In the genomic region with DNA sequence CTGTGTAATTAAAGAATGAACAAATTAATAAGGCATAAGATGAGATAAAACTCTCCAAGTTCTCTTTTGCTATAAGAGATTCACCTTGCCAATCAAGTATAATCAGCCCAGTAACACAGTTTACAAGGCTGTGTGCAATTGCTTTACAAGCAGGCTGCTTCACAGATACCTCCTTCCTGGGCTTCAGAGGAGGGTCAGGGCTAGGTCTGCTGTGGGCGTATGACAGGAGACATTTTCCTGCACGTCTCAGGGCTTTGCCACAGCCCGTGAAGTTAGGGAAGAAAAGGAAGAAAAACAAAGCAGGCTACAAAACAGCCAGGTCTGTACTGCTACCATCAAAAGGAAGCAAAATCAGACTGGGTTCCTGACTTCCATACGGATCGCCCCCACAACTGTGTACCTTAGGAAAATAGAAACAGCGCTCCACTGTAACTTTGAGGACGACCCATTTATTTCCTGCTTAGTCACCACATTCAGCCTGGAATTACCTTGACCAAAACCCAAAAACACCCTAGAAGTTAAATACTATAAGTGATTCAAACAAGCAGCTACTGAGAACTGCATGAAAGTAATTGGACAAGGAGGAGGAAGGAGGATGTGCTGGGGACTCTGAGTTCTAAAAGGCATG, we compare ENCODE assay signal across 16 cellular contexts. TPM values are rescaled to one million over a fixed set of nuclear protein-coding genes. Genes with fewer than 3 reads are reported as not detected.
DNase-seq lines count a peak whose midpoint lies in the region; ATAC-seq and TF ChIP-seq lines count a peak whose summit lies in the region.
"Had no signal": no experiment of that assay in that cellular context is flagged by ENCODE, and none has a peak within 500 bp of the region (broad histone marks: within the 10 kb centered on the region; RNA-seq: fewer than 3 reads in every experiment).

No MANE protein-coding gene starts in this region.

- H3K9me3 ChIP-seq in BLaER1 treated with 17β-estradiol and CSF1 and Interleukin-3, amounts not matched to agents 10 nM and 100 nM (replicated peaks in 1 of 11) = no peaks in the 10 kb centered on the region
- H3K9me3 ChIP-seq: MG63 had no signal

- H3K27ac Mint-ChIP-seq in endothelial cell (ENCODE audit: unreplicated experiment) = peak overlapping the region; percentile 15
- H3K27ac Mint-ChIP-seq in nephron = peak overlapping the region; percentile 12 to 70 (median 64)
- H3K27ac Mint-ChIP-seq: activated naive CD4-positive, alpha-beta T cell treated with anti-CD3 and anti-CD28 coated beads for 36 hours; effector memory CD8-positive, alpha-beta T cell; T-helper 17 cell had no signal

- H3K9me3 Mint-ChIP-seq in endothelial cell (ENCODE audit: unreplicated experiment) = no peaks in the 10 kb centered on the region
- H3K9me3 Mint-ChIP-seq in nephron = no peaks in the 10 kb centered on the region
- H3K9me3 Mint-ChIP-seq: activated naive CD4-positive, alpha-beta T cell treated with anti-CD3 and anti-CD28 coated beads for 36 hours; effector memory CD8-positive, alpha-beta T cell had no signal

- H3K36me3 Mint-ChIP-seq in endothelial cell (ENCODE audit: low read depth, unreplicated experiment) (peaks cover 49% of the 10 kb centered on the region), nephron (ENCODE audit: low read depth) (peaks cover 10% of the 10 kb centered on the region)

- H3K27ac ChIP-seq in BLaER1 treated with 17β-estradiol and CSF1 and Interleukin-3, amounts not matched to agents 10 nM and 100 nM = 0 out of 22 replicates have a peak overlapping the region, but pooled peaks of 2 of the 11 experiments have one; percentile 4 to 34

- H3K4me3 Mint-ChIP-seq in endothelial cell (ENCODE audit: unreplicated experiment) (peak overlapping the region; percentile 23), nephron (peak overlapping the region in 2 of 3 experiments; percentile 11 to 49)
- H3K4me3 Mint-ChIP-seq: activated naive CD4-positive, alpha-beta T cell treated with anti-CD3 and anti-CD28 coated beads for 36 hours; effector memory CD8-positive, alpha-beta T cell; T-helper 17 cell had no signal

- peaks cover 7% of the 10 kb centered on the region for H3K27me3 Mint-ChIP-seq in endothelial cell (ENCODE audit: unreplicated experiment)
- peaks cover 34% of the 10 kb centered on the region for H3K27me3 Mint-ChIP-seq in nephron (ENCODE audit: low read depth)

- DNase-seq in NCI-H69 (lab: John Stamatoyannopoulos, UW) (peak; percentile 63), endothelial cell (ENCODE audit: low spot score) (no peak), H4 (ENCODE audit: low spot score) (no peak)
- DNase-seq in stimulated activated CD4-positive, alpha-beta T cell treated with anti-CD3 and anti-CD28 coated beads, Interleukin-4, amount 100 ng/mL, for 4 hours = no peak
- DNase-seq in activated effector memory CD4-positive, alpha-beta T cell treated with anti-CD3 and anti-CD28 coated beads, Interleukin-2, amount 50 U/mL, for 16 hours = no peak
- DNase-seq: activated CD4-positive, CD25-positive, alpha-beta regulatory T cell treated with anti-CD3 and anti-CD28 coated beads, Interleukin-2, amount 50 U/mL, for 72 hours; activated CD8-positive, alpha-beta memory T cell treated with anti-CD3 and anti-CD28 coated beads, Interleukin-2, amount 50 U/mL, for 4 hours; activated naive CD4-positive, alpha-beta T cell treated with anti-CD3 and anti-CD28 coated beads for 36 hours; effector memory CD8-positive, alpha-beta T cell; MG63; NCI-H2081; NCI-H774; T-helper 17 cell had no signal

- peaks cover 0 to 60% (median 29%) of the 10 kb centered on the region in 10 experiments; a peak in 16 of 20 replicates for H3K4me1 ChIP-seq in BLaER1 treated with 17β-estradiol and CSF1 and Interleukin-3, amounts not matched to agents 10 nM and 100 nM

- H4K20me1 ChIP-seq in BLaER1 treated with 17β-estradiol and CSF1 and Interleukin-3, amounts not matched to agents 10 nM and 100 nM = peaks cover 0 to 100% (median 37%) of the 10 kb centered on the region in 11 experiments; a peak in 12 of 22 replicates

- no peak for ATAC-seq in HG03097 (IDR thresholded peaks at IDR 0.05; ENCODE audit: low FRiP score, unreplicated experiment)
- ATAC-seq: effector memory CD8-positive, alpha-beta T cell; T-helper 17 cell had no signal

- peaks cover 0 to 97% (median 41%) of the 10 kb centered on the region in 11 experiments; a peak in 13 of 22 replicates for H3K36me3 ChIP-seq in BLaER1 treated with 17β-estradiol and CSF1 and Interleukin-3, amounts not matched to agents 10 nM and 100 nM
- H3K36me3 ChIP-seq: MG63 had no signal

- H3K4me1 Mint-ChIP-seq in endothelial cell (ENCODE audit: unreplicated experiment) (peaks cover 63% of the 10 kb centered on the region), nephron (peaks cover 68% of the 10 kb centered on the region)
- H3K4me1 Mint-ChIP-seq: T-helper 17 cell had no signal

- peak overlapping the region in 10 of 11 experiments; percentile 3 to 39 (median 18); a peak in 12 of 22 replicates for H3K4me2 ChIP-seq in BLaER1 treated with 17β-estradiol and CSF1 and Interleukin-3, amounts not matched to agents 10 nM and 100 nM

- TF ChIP-seq CTCF in endothelial cell (IDR thresholded peaks at IDR 0.05; ENCODE audit: unreplicated experiment) = no peak
- no peak for TF ChIP-seq CTCF in nephron (IDR thresholded peaks at IDR 0.05; ENCODE audit: unreplicated experiment in 3 of 3)

- H3K9ac ChIP-seq in BLaER1 treated with 17β-estradiol and CSF1 and Interleukin-3, amounts not matched to agents 10 nM and 100 nM = peak overlapping the region in 1 of 11 experiments; percentile 33; a peak in 1 of 22 replicates

- no peaks in the 10 kb centered on the region for H3K27me3 ChIP-seq in BLaER1 treated with 17β-estradiol and CSF1 and Interleukin-3, amounts not matched to agents 10 nM and 100 nM
- H3K27me3 ChIP-seq: MG63 had no signal

- no peak overlapping the region for H3K4me3 ChIP-seq in BLaER1 treated with 17β-estradiol and CSF1 and Interleukin-3, amounts not matched to agents 10 nM and 100 nM
- H3K4me3 ChIP-seq: MG63 had no signal

RNA-seq across cellular contexts. Expression of a gene that starts 12.4 kb away (rescaled TPM):
- total RNA-seq in endothelial cell (ENCODE audit: unreplicated experiment) = 353 TPM
- total RNA-seq in H4 (2014; rRNA removed; shearing (Covaris generic)) = 6.7 and 8.0 TPM in 2 replicates

RNA-seq across cellular contexts. Expression of a gene that starts 44.9 kb away (rescaled TPM):
- 242 TPM for total RNA-seq in endothelial cell (ENCODE audit: unreplicated experiment)
- 11.6 and 16.2 TPM in 2 replicates for total RNA-seq in H4 (2014; rRNA removed; shearing (Covaris generic))

Comparison
In these comparisons a context has a peak if more than half of its experiments do, and no peak if none do; other contexts are left out.
1. RNA of a gene that starts 12.4 kb away (total RNA-seq): 353 TPM in endothelial cell (single experiment); 6.7 to 8.0 TPM in H4; every median in the first group is over 10 times any median in the second.
2. RNA of a gene that starts 44.9 kb away (total RNA-seq): 242 TPM in endothelial cell (single experiment); 11.6 to 16.2 TPM in H4; every median in the first group is over 10 times any median in the second.